12 cellular contexts compared by ENCODE assay signal in the genomic region with DNA sequence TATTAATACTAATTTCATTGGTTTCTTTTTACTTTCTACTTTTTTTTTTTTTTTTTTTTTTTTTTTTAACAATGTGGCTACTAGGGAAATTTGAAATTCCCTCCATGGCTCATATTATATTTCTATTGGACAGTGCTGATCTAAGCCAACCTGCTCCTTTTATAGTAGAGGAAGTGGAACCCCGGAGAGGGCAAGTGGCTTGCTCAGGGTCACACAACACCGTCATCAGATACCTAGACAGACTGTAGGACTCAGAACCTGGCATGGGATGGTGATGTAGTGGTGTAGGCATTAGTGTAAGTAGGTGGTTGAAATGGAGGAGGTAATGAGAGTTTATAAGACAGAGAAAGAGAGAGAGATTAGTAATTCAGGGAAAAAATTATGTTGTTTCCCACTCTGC. TPM values are rescaled to one million over a fixed set of nuclear protein-coding genes. Genes with fewer than 3 reads are reported as not detected.
DNase-seq lines count a peak whose midpoint lies in the region; ATAC-seq, FAIRE-seq and TF ChIP-seq lines count a peak whose summit lies in the region.
"Had no signal": no experiment of that assay in that cellular context is flagged by ENCODE, and none has a peak within 500 bp of the region (broad histone marks: within the 10 kb centered on the region; RNA-seq: fewer than 3 reads in every experiment).

No MANE protein-coding gene starts in this region.

- H3K4me1 ChIP-seq in liver (ENCODE audit: control insufficient read depth in 4 of 4, insufficient read depth in 4 of 4, low read length in 3 of 4) = peaks cover 10 to 45% (median 23%) of the 10 kb centered on the region in 4 donors
- H3K4me1 ChIP-seq in HepG2 (ENCODE audit: insufficient read depth, low read length) = no peaks in the 10 kb centered on the region
- H3K4me1 ChIP-seq in right lobe of liver = peaks cover 0 to 28% (median 14%) of the 10 kb centered on the region in 4 donors

- BruUV-seq in HepG2 (replicated peaks; lab: Mats Ljungman, UMichigan) = no TSS peak
- no TSS peak for BruUV-seq in MCF 10A (replicated peaks; lab: Mats Ljungman, UMichigan)

- H3K9me3 ChIP-seq in liver (ENCODE audit: control insufficient read depth in 4 of 4, low read length in 3 of 4) (no peaks in the 10 kb centered on the region), HepG2 (ENCODE audit: low read length) (no peaks in the 10 kb centered on the region), right lobe of liver (no peaks in the 10 kb centered on the region)

- no peak for FAIRE-seq in HepG2 (lab: Jason Lieb, UNC)

- H2AFZ ChIP-seq in HepG2 (ENCODE audit: low read length) = no peak overlapping the region

- WGBS in liver = 38% methylated on average over 2 of the region's 2 CpGs
- WGBS in HepG2 (ENCODE audit: low lambda C conversion rate) = 59% methylated on average over 2 of the region's 2 CpGs
- 15% methylated on average over 2 of the region's 2 CpGs for WGBS in right lobe of liver (ENCODE audit: insufficient coverage, low coverage, low lambda C conversion rate, missing lambda C conversion rate)

- H3K27me3 Mint-ChIP-seq in MCF 10A (ENCODE audit: insufficient read depth, unreplicated experiment) = no peaks in the 10 kb centered on the region
- H3K27me3 Mint-ChIP-seq in activated naive CD4-positive, alpha-beta T cell treated with anti-CD3 and anti-CD28 coated beads for 36 hours (ENCODE audit: low read depth) = no peaks in the 10 kb centered on the region

- H3K4me2 ChIP-seq in HepG2 (ENCODE audit: low read depth, low read length) = no peak overlapping the region

- H3K9me3 Mint-ChIP-seq in MCF 10A (ENCODE audit: unreplicated experiment) = peaks cover 11% of the 10 kb centered on the region
- H3K9me3 Mint-ChIP-seq in activated naive CD4-positive, alpha-beta T cell treated with anti-CD3 and anti-CD28 coated beads for 36 hours = no peaks in the 10 kb centered on the region

- H3K27ac ChIP-seq in liver (ENCODE audit: low read depth in 1 of 2, low read length in 2 of 2) (peak overlapping the region; percentile 5 to 21), HepG2 (ENCODE audit: extremely low read length, insufficient read depth, low read length) (no peak overlapping the region), right lobe of liver (peak overlapping the region in 2 of 3 donors; percentile 71 to 79)

- POLR2A ChIA-PET in HepG2 (lab: Yijun Ruan, JAX) (no interaction called here), MCF 10A (lab: Yijun Ruan, JAX) (no interaction called here)

- TF ChIP-seq RAD21 in liver (IDR thresholded peaks at IDR 0.05) = no peak
- TF ChIP-seq RAD21 in HepG2 (CRISPR knock-in tag; IDR thresholded peaks at IDR 0.05) = no peak

- ATAC-seq in HepG2 (no peak), right lobe of liver (peak; percentile 30 to 63 (median 42)), HG02642 (IDR thresholded peaks at IDR 0.05; ENCODE audit: poor library complexity, unreplicated experiment) (no peak)

- no peaks in the 10 kb centered on the region for H3K36me3 Mint-ChIP-seq in MCF 10A (ENCODE audit: insufficient read depth, unreplicated experiment)
- H3K36me3 Mint-ChIP-seq in activated naive CD4-positive, alpha-beta T cell treated with anti-CD3 and anti-CD28 coated beads for 36 hours (ENCODE audit: low read depth) = no peaks in the 10 kb centered on the region

- H3K27ac Mint-ChIP-seq in MCF 10A (ENCODE audit: low read depth, unreplicated experiment) = peak overlapping the region; percentile 75
- H3K27ac Mint-ChIP-seq in activated naive CD4-positive, alpha-beta T cell treated with anti-CD3 and anti-CD28 coated beads for 36 hours = no peak overlapping the region

- H3K36me3 ChIP-seq in liver (ENCODE audit: control insufficient read depth in 4 of 4, insufficient read depth in 3 of 4, low read depth in 1 of 4, low read length in 3 of 4) (peaks cover 0 to 1% (median 0%) of the 10 kb centered on the region in 4 donors), HepG2 (replicated peaks in 1 of 2; ENCODE audit: control insufficient read depth in 1 of 2, insufficient read depth in 2 of 2, low read length in 2 of 2) (no peaks in the 10 kb centered on the region), right lobe of liver (no peaks in the 10 kb centered on the region)
- H3K36me3 ChIP-seq: ascending aorta had no signal

- DNase-seq in HepG2 (ENCODE audit: low spot score) (no peak), MCF 10A (ENCODE audit: unreplicated experiment) (no peak), right lobe of liver (no peak), NCI-H774 (lab: John Stamatoyannopoulos, UW) (no peak)
- no peak for DNase-seq in activated naive CD4-positive, alpha-beta T cell treated with anti-CD3 and anti-CD28 coated beads for 36 hours
- no peak for DNase-seq in activated CD4-positive, CD25-positive, alpha-beta regulatory T cell (lab: John Stamatoyannopoulos, UW)
- DNase-seq: activated T-cell treated with anti-CD3 and anti-CD28 coated beads for 4 hours, NCI-H146 had no signal

- peaks cover 6% of the 10 kb centered on the region for H3K4me1 Mint-ChIP-seq in MCF 10A (ENCODE audit: insufficient read depth, unreplicated experiment)
- H3K4me1 Mint-ChIP-seq in activated naive CD4-positive, alpha-beta T cell treated with anti-CD3 and anti-CD28 coated beads for 36 hours (ENCODE audit: low read depth) = peaks cover 14% of the 10 kb centered on the region

- H3K9ac ChIP-seq in liver (ENCODE audit: low read depth in 1 of 2, low read length in 2 of 2) (peak overlapping the region; percentile 4 to 28), HepG2 (ENCODE audit: insufficient read depth, low read depth, low read length) (no peak overlapping the region)

- H4K20me1 ChIP-seq in HepG2 (ENCODE audit: insufficient read depth, low read length) = no peaks in the 10 kb centered on the region

- TF ChIP-seq CTCF in liver (IDR thresholded peaks at IDR 0.05; ENCODE audit: low read depth, low read length, missing input control) (no peak), HepG2 (CRISPR knock-in tag; IDR thresholded peaks at IDR 0.05) (no peak), MCF 10A (IDR thresholded peaks at IDR 0.05; ENCODE audit: unreplicated experiment) (no peak), right lobe of liver (IDR thresholded peaks at IDR 0.05) (no peak)

- H3K27me3 ChIP-seq in liver (ENCODE audit: control insufficient read depth in 4 of 4, insufficient read depth in 4 of 4, low read length in 3 of 4) = no peaks in the 10 kb centered on the region
- peaks cover 0 to 6% of the 10 kb centered on the region in 2 experiments; a peak in 1 of 5 replicates for H3K27me3 ChIP-seq in HepG2 (ENCODE audit: control insufficient read depth in 1 of 2, insufficient read depth in 2 of 2, low read length in 2 of 2)
- no peaks in the 10 kb centered on the region for H3K27me3 ChIP-seq in right lobe of liver
- H3K27me3 ChIP-seq: ascending aorta had no signal

- in situ Hi-C loops in HepG2 (cut with HindIII; ENCODE audit: extremely low pct_ligation_motif_present, low pct_unique_long_range_greater_than_20kb) = no loop called here

- no peak overlapping the region for H3K4me3 Mint-ChIP-seq in MCF 10A (ENCODE audit: unreplicated experiment)
- no peak overlapping the region for H3K4me3 Mint-ChIP-seq in activated naive CD4-positive, alpha-beta T cell treated with anti-CD3 and anti-CD28 coated beads for 36 hours
- H3K4me3 Mint-ChIP-seq: neural crest cell had no signal

- TF ChIP-seq POLR2A in HepG2 (IDR thresholded peaks at IDR 0.05; ENCODE audit: insufficient read depth in 1 of 2, low read depth in 2 of 2, low read length in 2 of 2) (no peak), right lobe of liver (IDR thresholded peaks at IDR 0.05) (no peak)

- H3K4me3 ChIP-seq in liver (ENCODE audit: low read depth in 1 of 3, low read length in 3 of 3) (no peak overlapping the region), HepG2 (replicated peaks in 1 of 3; ENCODE audit: insufficient read depth in 1 of 3, low read depth in 2 of 3, low read length in 3 of 3) (no peak overlapping the region), right lobe of liver (peak overlapping the region in 2 of 3 donors; percentile 21 to 29)

- intact Hi-C loops in HepG2 (cut with micrococcal nuclease; ENCODE audit: unreplicated experiment) (no loop called here), MCF 10A (cut with micrococcal nuclease) (no loop called here), right lobe of liver (cut with DNase I) (no loop called here)
- intact Hi-C loops in activated naive CD4-positive, alpha-beta T cell treated with anti-CD3 and anti-CD28 coated beads for 36 hours (cut with micrococcal nuclease) = no loop called here

- CTCF ChIA-PET in HepG2 (lab: Yijun Ruan, JAX; ENCODE audit: low intra/inter-chr PET ratio, low total read pairs) = no interaction called here
- CTCF ChIA-PET in MCF 10A (lab: Yijun Ruan, JAX) = interaction anchor here (0.6 to 0.7 kb wide), 3 partner anchors 12 to 205 kb away, joined by 3 to 4 read pairs (median 4); no protein-coding TSS in a partner anchor
- CTCF ChIA-PET in activated naive CD4-positive, alpha-beta T cell treated with anti-CD3 and anti-CD28 coated beads for 36 hours (lab: Charles Lee) = interaction anchor here (1.0 to 1.1 kb wide), 2 partner anchors 79 to 404 kb away, joined by 3 read pairs; no protein-coding TSS in a partner anchor

- TF ChIP-seq EP300 in HepG2 (IDR thresholded peaks at IDR 0.05; ENCODE audit: low read depth in 2 of 2, low read length in 2 of 2) (no peak), HepG2 (CRISPR knock-in tag; IDR thresholded peaks at IDR 0.05; ENCODE audit: borderline replicate concordance) (no peak)

- H3K79me2 ChIP-seq in HepG2 (ENCODE audit: insufficient read depth, low read length) = no peaks in the 10 kb centered on the region

RNA-seq across cellular contexts. Expression of a gene that starts 10.8 kb away (rescaled TPM):
- 1 to 10 TPM; 3.7 to 6.5 TPM for total RNA-seq in liver
- 1 to 10 TPM; 2.2 to 3.7 TPM for polyA plus RNA-seq in liver
- 0.06 and 0.07 TPM in 2 replicates for total RNA-seq in HepG2 (2016; rRNA removed; fragmentation: Illumina TruSeq; extraction: Trizol)
- not detected in 2 replicates for total RNA-seq in HepG2 (2016; cell fraction: cytosol; rRNA removed; fragmentation: Illumina TruSeq; extraction: Trizol; ENCODE audit: low read depth)
- total RNA-seq in HepG2 (2016; cell fraction: insoluble cytoplasmic fraction; rRNA removed; fragmentation: Illumina TruSeq; extraction: Trizol) = 0.03 and 0.09 TPM in 2 replicates
- total RNA-seq in HepG2 (2016; cell fraction: membrane; rRNA removed; fragmentation: Illumina TruSeq; extraction: Trizol) = 0.03 and 0.19 TPM in 2 replicates
- 0.16 and 0.25 TPM in 2 replicates for total RNA-seq in HepG2 (2016; cell fraction: nucleus; rRNA removed; fragmentation: Illumina TruSeq; extraction: Trizol)
- 0.05 and 0.07 TPM in 2 replicates for polyA plus RNA-seq in HepG2 (2011; rRNA removed)
- polyA plus RNA-seq in HepG2 (2011; cell fraction: cytosol; rRNA removed) = 0.08 and 0.17 TPM in 2 replicates
- 0.24 and 0.35 TPM in 2 replicates for polyA plus RNA-seq in HepG2 (2011; cell fraction: nucleus; rRNA removed)
- polyA plus RNA-seq in HepG2 (2012) = 0.03 and 0.04 TPM in 2 replicates
- polyA plus RNA-seq in HepG2 (2016; cell fraction: cytosol; fragmentation: Illumina TruSeq; extraction: Trizol; ENCODE audit: low read depth) = 0.02 and 0.08 TPM in 2 replicates
- 0.08 and 0.09 TPM in 2 replicates for polyA plus RNA-seq in HepG2 (2016; cell fraction: insoluble cytoplasmic fraction; fragmentation: Illumina TruSeq; extraction: Trizol; ENCODE audit: low read depth)
- 0.08 and 0.14 TPM in 2 replicates for polyA plus RNA-seq in HepG2 (2016; cell fraction: membrane; fragmentation: Illumina TruSeq; extraction: Trizol; ENCODE audit: low read depth)
- 0.11 and 0.51 TPM in 2 replicates for polyA plus RNA-seq in HepG2 (2016; cell fraction: nucleus; fragmentation: Illumina TruSeq; extraction: Trizol; ENCODE audit: insufficient read depth, low read depth)
- 0.32 and 0.61 TPM in 2 replicates for polyA minus RNA-seq in HepG2 (2011; rRNA and poly(A)+ RNA removed; ENCODE audit: low replicate concordance)
- polyA minus RNA-seq in HepG2 (2011; cell fraction: cytosol; rRNA and poly(A)+ RNA removed) = 0.10 TPM in 1 of 2 replicates, not detected in the other
- 0.13 and 0.25 TPM in 2 replicates for polyA minus RNA-seq in HepG2 (2011; cell fraction: nucleus; rRNA and poly(A)+ RNA removed)
- 4.8 and 6.6 TPM in 2 replicates for total RNA-seq in MCF 10A (2022)
- 1 to 10 TPM; 2.9 to 7.9 (median 6.0) TPM for total RNA-seq in right lobe of liver
- under 1 TPM; 0.02 to 0.10 TPM for total RNA-seq in activated naive CD4-positive, alpha-beta T cell treated with anti-CD3 and anti-CD28 coated beads for 36 hours

Comparison
In these comparisons a context has a peak if more than half of its experiments do, and no peak if none do; other contexts are left out.
1. H3K4me3 ChIP-seq: peak in right lobe of liver (2 of 3); none in liver (0 of 3) and HepG2 (0 of 3).
2. ATAC-seq: peak in right lobe of liver (4 of 4); none in HepG2 (single experiment) and HG02642 (single experiment).